19 cellular contexts compared by ENCODE assay signal in the genomic region with DNA sequence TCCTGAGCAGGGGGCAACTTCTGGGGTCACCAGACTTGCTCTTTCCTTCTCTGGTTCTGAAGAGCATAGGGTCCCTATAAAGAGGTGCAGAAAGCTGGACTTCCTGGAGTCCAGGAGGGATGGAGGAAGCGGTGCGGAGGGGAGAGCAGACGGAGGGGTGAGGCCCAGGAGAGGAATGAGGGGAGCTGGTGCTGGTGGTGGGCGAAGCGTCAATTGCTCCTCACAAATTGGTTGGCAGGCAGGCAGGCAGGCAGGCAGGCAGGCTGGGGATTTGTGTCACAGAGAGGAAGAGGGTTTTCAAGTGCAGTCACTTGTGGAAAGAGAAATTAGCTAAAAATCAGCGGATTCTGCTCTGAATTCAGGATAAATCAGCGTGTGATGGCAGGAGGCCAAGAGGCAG.
DNase-seq lines count a peak whose midpoint lies in the region; ATAC-seq and TF ChIP-seq lines count a peak whose summit lies in the region.
"Had no signal": no experiment of that assay in that cellular context is flagged by ENCODE, and none has a peak within 500 bp of the region (broad histone marks: within the 10 kb centered on the region; RNA-seq: fewer than 3 reads in every experiment).

No MANE protein-coding gene starts in this region.

- H3K36me3 ChIP-seq in neuronal stem cell (replicated peaks in 1 of 2; ENCODE audit: control insufficient read depth in 2 of 2, insufficient read depth in 2 of 2, low read length in 2 of 2) (peaks cover 10 to 24% of the 10 kb centered on the region in 2 donors), WERI-Rb-1 (peaks cover under 1% of the 10 kb centered on the region)
- H3K36me3 ChIP-seq: BE2C, HAP-1 had no signal

- no peaks in the 10 kb centered on the region for H3K27me3 ChIP-seq in neuronal stem cell (ENCODE audit: control insufficient read depth in 3 of 3, insufficient read depth in 3 of 3, low read depth in 1 of 3, low read length in 3 of 3)
- no peaks in the 10 kb centered on the region for H3K27me3 ChIP-seq in WERI-Rb-1 (ENCODE audit: insufficient read depth, low read depth, severe bottlenecking)
- H3K27me3 ChIP-seq: BE2C had no signal

- H3K4me3 ChIP-seq in neuronal stem cell (ENCODE audit: low read length in 2 of 2): no peak overlapping the region
- H3K4me3 ChIP-seq in WERI-Rb-1 (ENCODE audit: low read depth, low read length): no peak overlapping the region
- H3K4me3 ChIP-seq: GM12878, HAP-1 had no signal

- no CpG with 5 or more reads among the region's 7 CpGs for WGBS in neuronal stem cell (ENCODE audit: extremely low coverage in 2 of 2, insufficient read length in 2 of 2, insufficient replicate concordance in 1 of 2), 2 donors

- H2BK15ac ChIP-seq in neuronal stem cell (ENCODE audit: low read length): no peak overlapping the region

- H2BK12ac ChIP-seq in neuronal stem cell (ENCODE audit: low read length): no peak overlapping the region

- DNase-seq in T-helper 17 cell (no peak), neuronal stem cell (ENCODE audit: low spot score) (no peak), WERI-Rb-1 (no peak), NCI-H1092 treated with DMSO at 0.1 percent for 48 hours (lab: John Stamatoyannopoulos, UW) (no peak)
- DNase-seq: ACHN; BE2C; C1 segment of cervical spinal cord; CD4-positive, CD25-positive, alpha-beta regulatory T cell; CD8-positive, alpha-beta memory T cell; COR-L47; DMS 273 treated with DMSO at 0.1 percent for 48 hours; DMS53; DND-41; EL had no signal

- H3K27ac Mint-ChIP-seq in T-helper 17 cell (peak overlapping the region; percentile 9), brain (peak overlapping the region in 4 of 5 experiments; percentile 9 to 81 (median 48))

- H4K91ac ChIP-seq in neuronal stem cell (ENCODE audit: low read depth, low read length, poor library complexity): no peak overlapping the region

- peaks cover 0 to 5% (median 0%) of the 10 kb centered on the region in 5 experiments for H3K9me3 Mint-ChIP-seq in brain
- H3K9me3 Mint-ChIP-seq: CD8-positive, alpha-beta memory T cell had no signal

- H3K9me3 ChIP-seq in T-helper 17 cell (ENCODE audit: control insufficient read depth, low read length, poor library complexity, severe bottlenecking) (no peaks in the 10 kb centered on the region), neuronal stem cell (replicated peaks in 1 of 2; ENCODE audit: control insufficient read depth in 2 of 2, insufficient read depth in 1 of 2, low read depth in 1 of 2, low read length in 2 of 2) (peaks cover 5 to 6% of the 10 kb centered on the region in 2 donors), WERI-Rb-1 (ENCODE audit: severe bottlenecking) (peaks cover 8% of the 10 kb centered on the region)
- H3K9me3 ChIP-seq: BE2C, HAP-1 had no signal

- H4K8ac ChIP-seq in neuronal stem cell (ENCODE audit: low read depth, low read length): no peak overlapping the region

- H3K27ac ChIP-seq in neuronal stem cell (replicated peaks; ENCODE audit: low read length) (no peak overlapping the region), WERI-Rb-1 (no peak overlapping the region)
- H3K27ac ChIP-seq: HL-60 had no signal

- ATAC-seq in T-helper 17 cell (no peak), HG02678 (IDR thresholded peaks at IDR 0.05; ENCODE audit: unreplicated experiment) (no peak)
- ATAC-seq: GM12878 had no signal

- H2BK120ac ChIP-seq in neuronal stem cell (ENCODE audit: low read depth, low read length): no peak overlapping the region

- no peak overlapping the region for H3K4me3 Mint-ChIP-seq in T-helper 17 cell
- H3K4me3 Mint-ChIP-seq in brain: no peak overlapping the region
- H3K4me3 Mint-ChIP-seq: CD4-positive, CD25-positive, alpha-beta regulatory T cell; CD8-positive, alpha-beta memory T cell had no signal

- no peak overlapping the region for H3K23ac ChIP-seq in neuronal stem cell (ENCODE audit: low read depth, low read length, poor library complexity)

- H3K4me1 Mint-ChIP-seq in T-helper 17 cell (peaks cover 2% of the 10 kb centered on the region), brain (peaks cover 14% of the 10 kb centered on the region)
- H3K4me1 Mint-ChIP-seq: CD4-positive, CD25-positive, alpha-beta regulatory T cell; CD8-positive, alpha-beta memory T cell had no signal

- no peak overlapping the region for H3K4ac ChIP-seq in neuronal stem cell (ENCODE audit: low read length)

- no peaks in the 10 kb centered on the region for H3K79me1 ChIP-seq in neuronal stem cell (ENCODE audit: low read depth, low read length)

- peak overlapping the region; percentile 30 for H3K9ac ChIP-seq in neuronal stem cell (ENCODE audit: low read depth, low read length, poor library complexity)

- no peak overlapping the region for H2AFZ ChIP-seq in neuronal stem cell (ENCODE audit: low read length)

- H3K27me3 Mint-ChIP-seq in T-helper 17 cell: no peaks in the 10 kb centered on the region
- peaks cover 3% of the 10 kb centered on the region for H3K27me3 Mint-ChIP-seq in brain
- H3K27me3 Mint-ChIP-seq: CD4-positive, CD25-positive, alpha-beta regulatory T cell had no signal

- H3K14ac ChIP-seq in neuronal stem cell (ENCODE audit: low read length): no peak overlapping the region

- no peaks in the 10 kb centered on the region for H3K4me1 ChIP-seq in neuronal stem cell (ENCODE audit: control insufficient read depth in 2 of 2, insufficient read depth in 1 of 2, low read depth in 1 of 2, low read length in 2 of 2)
- H3K4me1 ChIP-seq: BE2C, HAP-1 had no signal

- peaks cover 3% of the 10 kb centered on the region for H3K36me3 Mint-ChIP-seq in T-helper 17 cell (ENCODE audit: low read depth)
- H3K36me3 Mint-ChIP-seq in brain: peaks cover 38% of the 10 kb centered on the region
- H3K36me3 Mint-ChIP-seq: CD4-positive, CD25-positive, alpha-beta regulatory T cell; CD8-positive, alpha-beta memory T cell had no signal

- peak overlapping the region; percentile 13 for H3K18ac ChIP-seq in neuronal stem cell (ENCODE audit: low read length)

- no peak overlapping the region for H3K4me2 ChIP-seq in neuronal stem cell (ENCODE audit: insufficient read depth, low read length, poor library complexity, severe bottlenecking)

- no peak overlapping the region for H2BK5ac ChIP-seq in neuronal stem cell (ENCODE audit: low read length)

- no peak overlapping the region for H2AK5ac ChIP-seq in neuronal stem cell (ENCODE audit: low read depth, low read length)

- TF ChIP-seq CTCF in brain (conservative IDR thresholded peaks at IDR 0.05): no peak
- no peak for TF ChIP-seq CTCF in WERI-Rb-1 (IDR thresholded peaks at IDR 0.05; ENCODE audit: low read depth, low read length)
